8 cellular contexts compared by ENCODE assay signal in genomic region chr22:23402275-23403151, GRCh38.
DNase-seq lines count a peak whose midpoint lies in the region; ATAC-seq and TF ChIP-seq lines count a peak whose summit lies in the region.

No MANE protein-coding gene starts in this region.

- H3K36me3 ChIP-seq in adrenal gland (replicated peaks in 1 of 2) (no peaks in the 10 kb centered on the region), right atrium auricular region (no peaks in the 10 kb centered on the region)

- 8 to 18% (median 11%) methylated on average over 3 to 82 of the region's 82 CpGs for WGBS in adrenal gland, 4 donors

- TF ChIP-seq POLR2A in adrenal gland (IDR thresholded peaks at IDR 0.05) = no peak

- no peak overlapping the region for H3K4me3 ChIP-seq in GM12875 (ENCODE audit: low read depth, low read length)
- peak overlapping the region in 1 of 4 donors; percentile 46 for H3K4me3 ChIP-seq in adrenal gland
- H3K4me3 ChIP-seq in right atrium auricular region = peak overlapping the region in 1 of 2 donors; percentile 42

- DNase-seq in OCI-M1 (lab: John Stamatoyannopoulos, UW) (peak; percentile 36), adrenal gland (peak in 6 of 7 donors; percentile 49 to 82 (median 56)), right atrium auricular region (ENCODE audit: low spot score) (no peak), retina (peak; percentile 79)

- peak; percentile 84 for TF ChIP-seq CTCF in GM12875 (IDR thresholded peaks at IDR 0.05; ENCODE audit: borderline replicate concordance, insufficient read depth, low read depth, low read length)
- peak; percentile 21 to 59 (median 37) for TF ChIP-seq CTCF in adrenal gland (IDR thresholded peaks at IDR 0.05)
- TF ChIP-seq CTCF in right atrium auricular region (IDR thresholded peaks at IDR 0.05) = peak; percentile 19 to 57

- peak; percentile 48 for ATAC-seq in HG03520 (IDR thresholded peaks at IDR 0.05; ENCODE audit: unreplicated experiment)
- ATAC-seq in HG02840 (IDR thresholded peaks at IDR 0.05; ENCODE audit: low FRiP score, unreplicated experiment) = no peak
- no peak for ATAC-seq in GM19023 (IDR thresholded peaks at IDR 0.05; ENCODE audit: unreplicated experiment)

- no peaks in the 10 kb centered on the region for H3K27me3 ChIP-seq in adrenal gland
- H3K27me3 ChIP-seq in right atrium auricular region = no peaks in the 10 kb centered on the region

- no peak overlapping the region for H3K27ac ChIP-seq in adrenal gland
- no peak overlapping the region for H3K27ac ChIP-seq in right atrium auricular region

- no peaks in the 10 kb centered on the region for H3K4me1 ChIP-seq in adrenal gland (replicated peaks in 1 of 2)
- H3K4me1 ChIP-seq in right atrium auricular region = no peaks in the 10 kb centered on the region

- H3K9me3 ChIP-seq in adrenal gland (replicated peaks in 1 of 3) (no peaks in the 10 kb centered on the region), right atrium auricular region (no peaks in the 10 kb centered on the region)

- intact Hi-C loops in adrenal gland (cut with DNase I) = loop anchor here in 1 of 2 donors (10.0 kb wide), 1 partner anchor 132 kb away; no protein-coding TSS in a partner anchor
